In the genomic region with DNA sequence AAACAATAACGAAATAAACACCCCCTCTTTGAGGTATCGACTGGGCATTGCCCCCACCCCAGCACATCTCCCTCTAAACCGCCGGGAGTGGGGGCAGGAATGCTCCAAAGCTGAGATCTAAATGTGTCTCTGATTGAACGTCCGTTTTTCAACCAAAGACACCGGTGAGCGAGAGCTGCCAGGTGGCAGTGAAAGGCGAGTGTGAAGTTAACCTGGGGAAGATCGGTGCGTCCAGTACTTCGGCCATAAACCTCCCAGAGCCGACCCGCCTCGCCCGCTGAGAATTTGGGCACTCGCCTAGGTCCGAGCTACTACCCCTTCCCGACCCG, we compare ENCODE assay signal across 8 cellular contexts. TPM values are rescaled to one million over a fixed set of nuclear protein-coding genes. Genes with fewer than 3 reads are reported as not detected.
DNase-seq lines count a peak whose midpoint lies in the region; ATAC-seq and TF ChIP-seq lines count a peak whose summit lies in the region.

No MANE protein-coding gene starts in this region.

- in situ Hi-C loops in mammary epithelial cell (cut with MboI; ENCODE audit: low sequenced_read_pairs in 2 of 2), result no loop called here

- peak overlapping the region; percentile 80 for H3K4me3 ChIP-seq in BJ (ENCODE audit: low read depth, low read length)
- peak overlapping the region; percentile 63 for H3K4me3 ChIP-seq in MG63
- peak overlapping the region; percentile 79 to 86 (median 85) for H3K4me3 ChIP-seq in mammary epithelial cell (replicated peaks in 1 of 3; ENCODE audit: insufficient read depth in 1 of 3, low read depth in 2 of 3, low read length in 3 of 3)
- H3K4me3 ChIP-seq in right lobe of liver, result peak overlapping the region; percentile 52 to 73 (median 63)
- H3K4me3 ChIP-seq in upper lobe of left lung, result peak overlapping the region; percentile 71 to 91 (median 78)

- H3K27me3 ChIP-seq in BJ (ENCODE audit: control insufficient read depth, insufficient read depth, low read length), result peaks cover under 1% of the 10 kb centered on the region; the same call in 1 of the 2 replicates
- H3K27me3 ChIP-seq in MG63, result no peaks in the 10 kb centered on the region
- no peaks in the 10 kb centered on the region for H3K27me3 ChIP-seq in mammary epithelial cell (ENCODE audit: insufficient read depth, low read length)
- no peaks in the 10 kb centered on the region for H3K27me3 ChIP-seq in right lobe of liver
- H3K27me3 ChIP-seq in upper lobe of left lung, result no peaks in the 10 kb centered on the region

- peak; percentile 5 for ATAC-seq in GM19397 (IDR thresholded peaks at IDR 0.05; ENCODE audit: unreplicated experiment)
- peak; percentile 11 to 30 (median 22) for ATAC-seq in right lobe of liver
- ATAC-seq in upper lobe of left lung (ENCODE audit: low FRiP score in 2 of 2), result no peak

- peaks cover 5% of the 10 kb centered on the region for H3K36me3 ChIP-seq in BJ (ENCODE audit: control insufficient read depth, insufficient read depth, low read length)
- no peaks in the 10 kb centered on the region for H3K36me3 ChIP-seq in MG63
- H3K36me3 ChIP-seq in mammary epithelial cell (ENCODE audit: insufficient read depth, low read length), result no peaks in the 10 kb centered on the region
- peaks cover 0 to 7% (median 2%) of the 10 kb centered on the region in 4 donors for H3K36me3 ChIP-seq in right lobe of liver
- peaks cover 0 to 22% (median 16%) of the 10 kb centered on the region in 4 donors for H3K36me3 ChIP-seq in upper lobe of left lung

- intact Hi-C loops in mammary epithelial cell (cut with micrococcal nuclease) (no loop called here), right lobe of liver (cut with DNase I) (no loop called here)

- dilution Hi-C loops in mammary epithelial cell (cut with HindIII; ENCODE audit: low sequenced_read_pairs), result no loop called here

- peak overlapping the region; percentile 89 for H2AFZ ChIP-seq in mammary epithelial cell (ENCODE audit: low read depth, low read length)

- H3K27ac ChIP-seq in mammary epithelial cell (ENCODE audit: insufficient read depth, low read depth, low read length), result peak overlapping the region; percentile 59
- H3K27ac ChIP-seq in right lobe of liver, result peak overlapping the region; percentile 94 to 96 (median 94)
- peak overlapping the region; percentile 87 to 96 (median 89) for H3K27ac ChIP-seq in upper lobe of left lung

- TF ChIP-seq POLR2A in right lobe of liver (IDR thresholded peaks at IDR 0.05), result no peak
- TF ChIP-seq POLR2A in upper lobe of left lung (IDR thresholded peaks at IDR 0.05), result no peak

- CTCF ChIA-PET in BJ (lab: Yijun Ruan, JAX), result interaction anchor here (1.1 to 4.6 kb wide), 5 partner anchors 12 to 102 kb away, joined by 3 to 34 read pairs (median 10); no protein-coding TSS in a partner anchor
- CTCF ChIA-PET in mammary epithelial cell (lab: Charles Lee; ENCODE audit: low non-redundant PET), result no interaction called here

- peaks cover 14% of the 10 kb centered on the region for H3K79me2 ChIP-seq in mammary epithelial cell (ENCODE audit: insufficient read depth, low read length)

- TF ChIP-seq EP300 in upper lobe of left lung (IDR thresholded peaks at IDR 0.05), result no peak

- H3K4me2 ChIP-seq in mammary epithelial cell (ENCODE audit: insufficient read depth, low read depth, low read length), result peak overlapping the region; percentile 90

- 4% methylated on average over 11 of the region's 20 CpGs for WGBS in mammary epithelial cell (ENCODE audit: low coverage, missing lambda C conversion rate)
- 0% methylated on average over 8 of the region's 20 CpGs for WGBS in right lobe of liver (ENCODE audit: insufficient coverage, low coverage, low lambda C conversion rate, missing lambda C conversion rate)
- 0 to 1% methylated on average over 4 to 20 of the region's 20 CpGs for WGBS in upper lobe of left lung, 2 donors

- no peaks in the 10 kb centered on the region for H3K9me3 ChIP-seq in MG63
- H3K9me3 ChIP-seq in mammary epithelial cell (replicated peaks; ENCODE audit: insufficient read depth, low read length), result no peaks in the 10 kb centered on the region
- H3K9me3 ChIP-seq in right lobe of liver, result no peaks in the 10 kb centered on the region
- no peaks in the 10 kb centered on the region for H3K9me3 ChIP-seq in upper lobe of left lung

- POLR2A ChIA-PET in BJ (lab: Charles Lee), result no interaction called here

- no peaks in the 10 kb centered on the region for H4K20me1 ChIP-seq in mammary epithelial cell (ENCODE audit: insufficient read depth, low read length)

- peak overlapping the region; percentile 58 for H3K9ac ChIP-seq in mammary epithelial cell (ENCODE audit: insufficient read depth, low read length)

- TF ChIP-seq CTCF in BJ (IDR thresholded peaks at IDR 0.05; ENCODE audit: insufficient read depth, low read depth, low read length) (no peak), mammary epithelial cell (conservative IDR thresholded peaks at IDR 0.05 in 1 of 2, IDR thresholded peaks at IDR 0.05 in 1 of 2; ENCODE audit: extremely low read depth in 1 of 2, insufficient read depth in 1 of 2, low read depth in 1 of 2, low read length in 2 of 2) (no peak), right lobe of liver (IDR thresholded peaks at IDR 0.05) (no peak), upper lobe of left lung (IDR thresholded peaks at IDR 0.05) (no peak)

- DNase-seq in BJ (ENCODE audit: low read depth) (no peak), MG63 (no peak), mammary epithelial cell (peak; percentile 16), right lobe of liver (no peak), upper lobe of left lung (no peak), NCI-H446 treated with DMSO at 0.1 percent for 48 hours (lab: John Stamatoyannopoulos, UW) (no peak)
- DNase-seq in effector CD4-positive, alpha-beta T cell, result no peak

- H3K4me1 ChIP-seq in mammary epithelial cell (ENCODE audit: insufficient read depth, low read length) (peaks cover 14% of the 10 kb centered on the region), right lobe of liver (peaks cover 0 to 11% (median 4%) of the 10 kb centered on the region in 4 donors), upper lobe of left lung (peaks cover 16 to 29% (median 18%) of the 10 kb centered on the region in 4 donors)

- BruUV-seq in mammary epithelial cell (replicated peaks; lab: Mats Ljungman, UMichigan), result TSS peak; percentile 52

RNA-seq across cellular contexts. Expression of gene ANGEL1, which starts 0.6 kb away (rescaled TPM):
- polyA plus RNA-seq in BJ (2011; rRNA removed) (14.0 and 16.8 TPM in 2 replicates), mammary epithelial cell (13.4 TPM)
- polyA minus RNA-seq in BJ (2011; rRNA and poly(A)+ RNA removed), result 15.7 and 16.9 TPM in 2 replicates
- total RNA-seq in MG63 (2014; rRNA removed; shearing (Covaris generic); ENCODE audit: low replicate concordance), result 1.1 and 2.5 TPM in 2 replicates
- total RNA-seq in mammary epithelial cell (10 to 100 TPM; 12.0 to 18.2 TPM), right lobe of liver (10 to 100 TPM in 5 of 6 experiments, 1 to 10 TPM in 1; 9.3 to 17.8 (median 14.4) TPM), upper lobe of left lung (10 to 100 TPM; 13.8 to 35.6 (median 23.6) TPM)
- polyA minus RNA-seq in mammary epithelial cell, result 11.0 TPM

RNA-seq across cellular contexts. Expression of gene LRRC74A, which starts 14.2 kb away (rescaled TPM):
- not detected in 2 replicates for polyA plus RNA-seq in BJ (2011; rRNA removed)
- polyA minus RNA-seq in BJ (2011; rRNA and poly(A)+ RNA removed), result not detected in 2 replicates
- total RNA-seq in MG63 (2014; rRNA removed; shearing (Covaris generic); ENCODE audit: low replicate concordance), result not detected in 2 replicates
- not detected for total RNA-seq in mammary epithelial cell
- polyA plus RNA-seq in mammary epithelial cell, result not detected
- not detected for polyA minus RNA-seq in mammary epithelial cell
- total RNA-seq in right lobe of liver, result not detected
- total RNA-seq in upper lobe of left lung, result not detected

RNA-seq across cellular contexts. Expression of gene VASH1, which starts 50.8 kb away (rescaled TPM):
- polyA plus RNA-seq in BJ (2011; rRNA removed) (3.3 and 4.0 TPM in 2 replicates), mammary epithelial cell (0.74 TPM)
- 3.7 and 4.7 TPM in 2 replicates for polyA minus RNA-seq in BJ (2011; rRNA and poly(A)+ RNA removed)
- 2.1 and 2.8 TPM in 2 replicates for total RNA-seq in MG63 (2014; rRNA removed; shearing (Covaris generic); ENCODE audit: low replicate concordance)
- total RNA-seq in mammary epithelial cell (1 to 10 TPM; 1.3 to 1.7 TPM), right lobe of liver (10 to 100 TPM in 1 of 6 experiments, 1 to 10 TPM in 5; 2.0 to 12.3 (median 4.6) TPM), upper lobe of left lung (10 to 100 TPM; 12.0 to 53.5 (median 28.2) TPM)
- polyA minus RNA-seq in mammary epithelial cell, result 1.8 TPM

Comparison
In these comparisons a context has a peak if more than half of its experiments do, and no peak if none do; other contexts are left out.
1. ATAC-seq: peak in GM19397 (single experiment) and right lobe of liver (4 of 4); none in upper lobe of left lung (0 of 2).
2. Peak in every context shown above with its lines, with median percentiles within 50 percentile points of each other: H3K4me3 ChIP-seq and H3K27ac ChIP-seq.